In genomic region chr18:55912919-55913318, GRCh38 we compare ENCODE assay signal across 32 cellular contexts.
"Had no signal": no experiment of that assay in that cellular context is flagged by ENCODE, and none has a peak within 500 bp of the region (broad histone marks: within the 10 kb centered on the region; RNA-seq: fewer than 3 reads in every experiment).

No MANE protein-coding gene starts in this region.

- H3K36me3 ChIP-seq: brain microvascular endothelial cell, Peyer's patch, WERI-Rb-1 had no signal

- H3K9me3 ChIP-seq: Peyer's patch had no signal

- H3K27me3 ChIP-seq: brain microvascular endothelial cell, Peyer's patch had no signal

- H3K27ac Mint-ChIP-seq: activated CD4-positive, alpha-beta T cell treated with anti-CD3 and anti-CD28 coated beads, Interleukin-2, amount 10 ng/mL, durations not matched to agents 24 days and 14 days; activated CD8-positive, alpha-beta T cell treated with anti-CD3 and anti-CD28 coated beads for 36 hours; activated naive CD8-positive, alpha-beta T cell treated with anti-CD3 and anti-CD28 coated beads for 36 hours; activated T-cell treated with anti-CD3 and anti-CD28 coated beads, Interleukin-2, amount 50 U/mL, for 72 hours; activated T-helper 17 cell treated with anti-CD3 and anti-CD28 coated beads, Interleukin-2, amount 50 U/mL, for 72 hours; T-cell had no signal

- H3K4me3 Mint-ChIP-seq: activated CD4-positive, alpha-beta T cell treated with anti-CD3 and anti-CD28 coated beads, Interleukin-2, amount 10 ng/mL, durations not matched to agents 24 days and 14 days; activated CD8-positive, alpha-beta T cell treated with anti-CD3 and anti-CD28 coated beads for 36 hours; activated naive CD8-positive, alpha-beta T cell treated with anti-CD3 and anti-CD28 coated beads for 36 hours; activated T-cell treated with anti-CD3 and anti-CD28 coated beads, Interleukin-2, amount 50 U/mL, for 72 hours; activated T-helper 17 cell treated with anti-CD3 and anti-CD28 coated beads, Interleukin-2, amount 50 U/mL, for 72 hours; T-cell had no signal

- H3K4me1 Mint-ChIP-seq: activated CD4-positive, alpha-beta T cell treated with anti-CD3 and anti-CD28 coated beads, Interleukin-2, amount 10 ng/mL, durations not matched to agents 24 days and 14 days; activated naive CD8-positive, alpha-beta T cell treated with anti-CD3 and anti-CD28 coated beads for 36 hours; activated T-helper 17 cell treated with anti-CD3 and anti-CD28 coated beads, Interleukin-2, amount 50 U/mL, for 72 hours; T-cell had no signal

- H3K27ac ChIP-seq: brain microvascular endothelial cell, KMS-11, Peyer's patch, WERI-Rb-1 had no signal

- H3K9ac ChIP-seq: KMS-11 had no signal

- DNase-seq: activated CD4-positive, alpha-beta T cell treated with anti-CD3 and anti-CD28 coated beads, Interleukin-2, amount 10 ng/mL, durations not matched to agents 24 days and 14 days; activated CD4-positive, alpha-beta T cell treated with anti-CD3 and anti-CD28 coated beads, Interleukin-2, amount 50 U/mL, for 4 hours; activated CD8-positive, alpha-beta T cell treated with anti-CD3 and anti-CD28 coated beads for 36 hours; activated effector memory CD4-positive, alpha-beta T cell treated with anti-CD3 and anti-CD28 coated beads, Interleukin-2, amount 50 U/mL, for 16 hours; activated naive CD4-positive, alpha-beta T cell; activated naive CD4-positive, alpha-beta T cell treated with anti-CD3 and anti-CD28 coated beads, Interleukin-2, amount 50 U/mL, for 16 hours; activated naive CD8-positive, alpha-beta T cell treated with anti-CD3 and anti-CD28 coated beads for 36 hours; activated T-cell treated with anti-CD3 and anti-CD28 coated beads, Interleukin-2, amount 50 U/mL, for 1 hour; activated T-cell treated with anti-CD3 and anti-CD28 coated beads, Interleukin-2, amount 50 U/mL, for 72 hours; amniotic stem cell; aorta; brain microvascular endothelial cell; central memory CD4-positive, alpha-beta T cell; MM.1S; NCI-H1092 treated with DMSO at 0.1 percent for 48 hours; NCI-H146; NCI-H187; NCI-H2029 treated with DMSO at 0.1 percent for 48 hours; NCI-H2107; NCI-H226; NCI-H446 treated with DMSO at 0.1 percent for 48 hours; NCI-H524; NCI-H748 treated with DMSO at 0.1 percent for 48 hours; Peyer's patch; RPMI8226; SHP77 treated with DMSO at 0.1 percent for 48 hours; T-cell; T-helper 2 cell; T-helper 9 cell; WERI-Rb-1 had no signal

- H3K36me3 Mint-ChIP-seq: activated naive CD8-positive, alpha-beta T cell treated with anti-CD3 and anti-CD28 coated beads for 36 hours; T-cell had no signal

- H3K4me2 ChIP-seq: KMS-11 had no signal

- H3K4me1 ChIP-seq: Peyer's patch had no signal

- H3K27me3 Mint-ChIP-seq: activated CD4-positive, alpha-beta T cell treated with anti-CD3 and anti-CD28 coated beads, Interleukin-2, amount 10 ng/mL, durations not matched to agents 24 days and 14 days; activated naive CD8-positive, alpha-beta T cell treated with anti-CD3 and anti-CD28 coated beads for 36 hours; activated T-helper 17 cell treated with anti-CD3 and anti-CD28 coated beads, Interleukin-2, amount 50 U/mL, for 72 hours had no signal

- H3K9me3 Mint-ChIP-seq: activated CD4-positive, alpha-beta T cell treated with anti-CD3 and anti-CD28 coated beads, Interleukin-2, amount 10 ng/mL, durations not matched to agents 24 days and 14 days; activated CD8-positive, alpha-beta T cell treated with anti-CD3 and anti-CD28 coated beads for 36 hours had no signal

- H3K4me3 ChIP-seq: Peyer's patch had no signal
